8 cellular contexts compared by ENCODE assay signal in genomic region chr7:86692755-86693154, GRCh38. TPM values are rescaled to one million over a fixed set of nuclear protein-coding genes. Genes with fewer than 3 reads are reported as not detected.
"Had no signal": no experiment of that assay in that cellular context is flagged by ENCODE, and none has a peak within 500 bp of the region (broad histone marks: within the 10 kb centered on the region; RNA-seq: fewer than 3 reads in every experiment).

No MANE protein-coding gene starts in this region.

- H3K4me1 Mint-ChIP-seq: H9 had no signal

- H3K9ac ChIP-seq: GM23248, KMS-11 had no signal

- DNase-seq: GM23248, H9, HCEC 1CT, IMR-90, Karpas-422, KBM-7 had no signal

- H3K27ac Mint-ChIP-seq: H9 had no signal

- H3K4me3 ChIP-seq: GM23248 had no signal

- H3K9me3 Mint-ChIP-seq: H9 had no signal

- H3K4me2 ChIP-seq: KMS-11 had no signal

- H2AFZ ChIP-seq: GM23248 had no signal

- H3K4me3 Mint-ChIP-seq: H9 had no signal

- H3K27ac ChIP-seq: GM23248, KMS-11 had no signal

RNA-seq across cellular contexts. Expression of gene GRM3, which starts 49.0 kb away (rescaled TPM):
- total RNA-seq: GM23248, HT-29, IMR-90 had no signal
- polyA plus RNA-seq: GM23248, IMR-90 had no signal
